Comparison of ENCODE assay signal across 24 cellular contexts in the genomic region with DNA sequence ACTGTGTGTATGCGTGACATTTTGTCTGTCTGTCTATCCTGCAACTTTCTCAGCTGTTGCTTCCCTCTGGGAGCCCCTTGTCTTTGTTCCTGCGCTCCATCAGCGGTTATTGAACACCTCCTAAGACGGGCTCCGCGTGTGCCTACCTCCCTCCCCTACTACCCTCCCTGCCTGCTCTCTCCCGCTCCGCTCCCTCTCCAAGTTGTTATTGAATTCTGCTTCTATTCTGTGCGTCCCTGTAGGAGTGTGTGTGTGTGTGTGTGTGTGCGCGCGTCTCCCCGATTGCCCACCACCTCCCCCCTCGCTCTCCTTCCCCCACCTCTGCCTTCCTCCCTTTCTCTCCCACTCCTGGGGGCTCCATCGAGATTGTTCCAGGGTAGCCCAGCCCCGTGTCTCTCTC.
DNase-seq lines count a peak whose midpoint lies in the region; ATAC-seq and TF ChIP-seq lines count a peak whose summit lies in the region.
"Had no signal": no experiment of that assay in that cellular context is flagged by ENCODE, and none has a peak within 500 bp of the region (broad histone marks: within the 10 kb centered on the region; RNA-seq: fewer than 3 reads in every experiment).

No MANE protein-coding gene starts in this region.

- H3K9me3 ChIP-seq in upper lobe of right lung: no peaks in the 10 kb centered on the region
- H3K9me3 ChIP-seq: colonic mucosa, gastroesophageal sphincter, psoas muscle had no signal

- H3K27ac ChIP-seq in foreskin keratinocyte: no peak overlapping the region
- H3K27ac ChIP-seq in upper lobe of right lung: no peak overlapping the region
- H3K27ac ChIP-seq: colonic mucosa, gastroesophageal sphincter, psoas muscle, skin epidermis had no signal

- H3K4me1 ChIP-seq in foreskin keratinocyte: no peaks in the 10 kb centered on the region
- H3K4me1 ChIP-seq in upper lobe of right lung: no peaks in the 10 kb centered on the region
- H3K4me1 ChIP-seq: colonic mucosa, psoas muscle had no signal

- TF ChIP-seq CTCF in foreskin keratinocyte (conservative IDR thresholded peaks at IDR 0.05) (no peak), upper lobe of right lung (IDR thresholded peaks at IDR 0.05) (no peak)

- H3K36me3 ChIP-seq in upper lobe of right lung: no peaks in the 10 kb centered on the region
- H3K36me3 ChIP-seq: colonic mucosa, gastroesophageal sphincter had no signal

- no peak overlapping the region for H3K4me3 ChIP-seq in upper lobe of right lung
- H3K4me3 ChIP-seq: colonic mucosa, gastroesophageal sphincter, K562, psoas muscle, skin epidermis had no signal

- ATAC-seq in foreskin keratinocyte (peak; percentile 6), upper lobe of right lung (no peak)
- ATAC-seq: CD8-positive, alpha-beta T cell; gastroesophageal sphincter; K562; psoas muscle had no signal

- DNase-seq in NCI-H345 (lab: John Stamatoyannopoulos, UW) (peak; percentile 33), NCI-H345 treated with DMSO at 0.1 percent for 48 hours (lab: John Stamatoyannopoulos, UW; ENCODE audit: unreplicated experiment) (no peak), NCI-H2107 treated with DMSO at 0.1 percent for 48 hours (lab: John Stamatoyannopoulos, UW; ENCODE audit: unreplicated experiment) (peak; percentile 68), foreskin keratinocyte (no peak), nucleus accumbens (lab: John Stamatoyannopoulos, UW) (peak in 36 of 56 donors; percentile 5 to 81 (median 38)), upper lobe of right lung (no peak), DMS 273 (lab: John Stamatoyannopoulos, UW; ENCODE audit: unreplicated experiment) (no peak)
- no peak for DNase-seq in activated CD4-positive, alpha-beta T cell treated with anti-CD3 and anti-CD28 coated beads, Interleukin-2, amount 50 U/mL, for 4 hours
- DNase-seq: 8988T; activated B cell treated with CpG ODN at 0.5 μM for 24 hours; activated naive CD4-positive, alpha-beta T cell treated with anti-CD3 and anti-CD28 coated beads, Interleukin-2, amount 10 ng/mL, durations not matched to agents 7 days and 5 days; AML-193; amniotic stem cell; CD8-positive, alpha-beta T cell; colonic mucosa; DMS153; MM.1S; NCI-H1930; NCI-H526 treated with DMSO at 0.1 percent for 48 hours; psoas muscle; T1000 had no signal

- peaks cover 90% of the 10 kb centered on the region for H3K27me3 ChIP-seq in foreskin keratinocyte
- peaks cover 2% of the 10 kb centered on the region for H3K27me3 ChIP-seq in upper lobe of right lung
- H3K27me3 ChIP-seq: colonic mucosa had no signal

- intact Hi-C loops in upper lobe of right lung (cut with DNase I): loop anchor here (10.0 kb wide), 1 partner anchor 101 kb away; no protein-coding TSS in a partner anchor

Comparison
In these comparisons a context has a peak if more than half of its experiments do, and no peak if none do; other contexts are left out.
1. DNase-seq: peak in NCI-H345 (single experiment), NCI-H2107 treated with DMSO at 0.1 percent for 48 hours (single experiment) and nucleus accumbens (36 of 56); none in NCI-H345 treated with DMSO at 0.1 percent for 48 hours (single experiment), foreskin keratinocyte (0 of 2), upper lobe of right lung (single experiment), DMS 273 (single experiment) and activated CD4-positive, alpha-beta T cell treated with anti-CD3 and anti-CD28 coated beads, Interleukin-2, amount 50 U/mL, for 4 hours (0 of 2).